Comparison of ENCODE assay signal across 8 cellular contexts in the genomic region with DNA sequence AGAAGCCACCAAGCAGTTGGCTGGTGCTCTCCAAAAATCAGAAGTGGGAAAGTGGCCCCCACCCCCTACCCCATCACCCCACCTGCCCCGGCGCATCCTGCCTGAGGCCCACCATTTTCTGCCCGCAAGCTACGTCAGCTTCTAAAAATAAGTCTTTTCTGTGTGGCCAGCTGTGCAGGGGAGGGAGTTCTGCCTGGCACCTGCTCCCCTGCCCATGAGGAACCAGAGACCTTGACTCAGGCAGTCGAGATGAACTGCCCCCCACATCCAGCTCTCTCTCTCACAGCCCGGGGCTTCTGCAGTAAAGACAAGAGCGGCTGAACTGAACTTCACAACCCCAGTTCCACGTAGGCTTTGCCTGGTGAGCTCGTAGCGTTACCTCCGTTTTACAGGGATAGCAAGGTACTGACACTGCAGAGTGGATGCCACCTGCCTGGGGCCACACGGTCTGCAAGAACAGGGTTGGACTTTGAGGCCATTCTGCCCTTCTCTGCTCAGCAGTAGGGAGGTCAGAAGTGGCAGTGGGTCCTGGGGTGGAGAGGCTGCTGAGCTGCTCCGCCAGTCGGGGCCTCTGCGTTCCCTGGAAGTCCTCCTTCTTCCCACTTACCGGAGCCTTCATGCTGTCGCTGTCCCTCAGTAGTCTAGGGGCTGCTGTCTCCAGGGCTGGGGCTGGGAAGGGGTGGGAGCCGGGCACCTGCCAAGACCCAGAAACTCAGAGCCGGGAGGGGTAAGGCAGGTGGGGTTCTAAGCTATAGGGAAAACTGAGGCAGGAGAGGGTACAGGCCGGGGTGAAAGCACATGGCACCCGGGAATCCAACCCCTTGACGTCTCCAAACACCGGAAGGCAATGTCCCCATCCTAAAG. TPM values are rescaled to one million over a fixed set of nuclear protein-coding genes. Genes with fewer than 3 reads are reported as not detected.
A peak's percentile ranks its signal among the peaks of the same experiment; 100 is the strongest.
DNase-seq lines count a peak whose midpoint lies in the region; ATAC-seq and TF ChIP-seq lines count a peak whose summit lies in the region.

No MANE protein-coding gene starts in this region.

- H3K9ac ChIP-seq in OCI-LY1 (ENCODE audit: low read length), result peak overlapping the region; percentile 96

- peak overlapping the region; percentile 76 to 91 (median 86) for H3K4me3 Mint-ChIP-seq in naive thymus-derived CD4-positive, alpha-beta T cell

- peak overlapping the region; percentile 95 for H3K4me2 ChIP-seq in OCI-LY1 (ENCODE audit: low read length)

- H3K4me3 ChIP-seq in OCI-LY1 (ENCODE audit: low read depth, low read length, poor library complexity, severe bottlenecking), result peak overlapping the region; percentile 95
- peak overlapping the region; percentile 54 to 92 (median 80) for H3K4me3 ChIP-seq in dorsolateral prefrontal cortex
- H3K4me3 ChIP-seq in naive thymus-derived CD4-positive, alpha-beta T cell (ENCODE audit: low read length), result peak overlapping the region; percentile 86

- peak; percentile 6 for ATAC-seq in naive thymus-derived CD4-positive, alpha-beta T cell
- no peak for ATAC-seq in GM21515 (IDR thresholded peaks at IDR 0.05; ENCODE audit: unreplicated experiment)

- H3K27ac ChIP-seq in OCI-LY1 (ENCODE audit: low read depth, low read length, poor library complexity, severe bottlenecking), result peak overlapping the region; percentile 93
- peak overlapping the region in 51 of 59 donors; percentile 17 to 87 (median 73) for H3K27ac ChIP-seq in dorsolateral prefrontal cortex
- H3K27ac ChIP-seq in naive thymus-derived CD4-positive, alpha-beta T cell (ENCODE audit: low read depth, low read length), result peak overlapping the region; percentile 81

- H3K4me1 Mint-ChIP-seq in naive thymus-derived CD4-positive, alpha-beta T cell, result peaks cover 23 to 64% (median 49%) of the 10 kb centered on the region in 7 donors

- H4K20me1 ChIP-seq in OCI-LY1 (ENCODE audit: insufficient read depth, low read length), result no peaks in the 10 kb centered on the region

- intact Hi-C loops in dorsolateral prefrontal cortex (cut with DNase I), result loop anchor here (5.0 to 10.0 kb wide), 4 partner anchors 39 to 301 kb away; partner anchors contain the start of genes AK1 (in 1 of the 2), CDK9 (in 1 of the 2), FPGS (in 1 of the 2) and STXBP1 (in 1 of the 2)
- intact Hi-C loops in naive thymus-derived CD4-positive, alpha-beta T cell (cut with micrococcal nuclease), result loop anchor here (1.0 to 5.0 kb wide), 7 partner anchors 14 to 691 kb away; partner anchors contain the start of genes STXBP1 (in 2 of the 2), FPGS (in 1 of the 2) and PIP5KL1 (in 1 of the 2)

- H3K27me3 ChIP-seq in OCI-LY1 (ENCODE audit: insufficient read depth, low read length), result no peaks in the 10 kb centered on the region
- H3K27me3 ChIP-seq in dorsolateral prefrontal cortex, result no peaks in the 10 kb centered on the region
- no peaks in the 10 kb centered on the region for H3K27me3 ChIP-seq in naive thymus-derived CD4-positive, alpha-beta T cell (ENCODE audit: control insufficient read depth in 2 of 2, insufficient read depth in 2 of 2, low read length in 2 of 2)

- DNase-seq in DMS 273 (lab: John Stamatoyannopoulos, UW; ENCODE audit: unreplicated experiment) (peak; percentile 84), DMS 273 treated with DMSO at 0.1 percent for 48 hours (lab: John Stamatoyannopoulos, UW) (no peak), dorsolateral prefrontal cortex (no peak), cerebellum (ENCODE audit: low spot score) (no peak), ureter (ENCODE audit: low spot score) (no peak)
- DNase-seq in naive thymus-derived CD4-positive, alpha-beta T cell, result peak in 7 of 9 donors; percentile 43 to 80 (median 52)

- POLR2A ChIA-PET in naive thymus-derived CD4-positive, alpha-beta T cell (lab: Charles Lee), result interaction anchor here (0.5 to 4.9 kb wide), 20 partner anchors 12 to 1921 kb away, joined by 3 to 81 read pairs (median 3); partner anchors contain the start of genes CDK9, PTRH1, ST6GALNAC6 and TTC16

- peaks cover 53% of the 10 kb centered on the region for H3K4me1 ChIP-seq in OCI-LY1 (ENCODE audit: insufficient read depth, low read length, severe bottlenecking)
- peaks cover 24 to 31% of the 10 kb centered on the region in 2 donors for H3K4me1 ChIP-seq in naive thymus-derived CD4-positive, alpha-beta T cell (ENCODE audit: control insufficient read depth in 2 of 2, insufficient read depth in 2 of 2, low read length in 2 of 2)

- H3K36me3 Mint-ChIP-seq in naive thymus-derived CD4-positive, alpha-beta T cell, result peaks cover 0 to 14% (median 2%) of the 10 kb centered on the region in 5 donors

- H3K27me3 Mint-ChIP-seq in naive thymus-derived CD4-positive, alpha-beta T cell, result no peaks in the 10 kb centered on the region

- no peaks in the 10 kb centered on the region for H3K79me2 ChIP-seq in OCI-LY1 (ENCODE audit: insufficient read depth, low read length)

- no peaks in the 10 kb centered on the region for H3K9me3 ChIP-seq in OCI-LY1 (ENCODE audit: low read length)
- no peaks in the 10 kb centered on the region for H3K9me3 ChIP-seq in naive thymus-derived CD4-positive, alpha-beta T cell (ENCODE audit: control insufficient read depth in 2 of 3, low read length in 3 of 3)

- no peaks in the 10 kb centered on the region for H3F3A ChIP-seq in OCI-LY1 (ENCODE audit: insufficient read depth, low read length)

- H3K36me3 ChIP-seq in OCI-LY1 (ENCODE audit: insufficient read depth, low read length), result peaks cover 28% of the 10 kb centered on the region
- peaks cover 0 to 31% (median 0%) of the 10 kb centered on the region in 3 experiments for H3K36me3 ChIP-seq in naive thymus-derived CD4-positive, alpha-beta T cell (ENCODE audit: control insufficient read depth in 2 of 3, insufficient read depth in 3 of 3, low read length in 3 of 3)

- no peaks in the 10 kb centered on the region for H3K9me2 ChIP-seq in OCI-LY1 (ENCODE audit: low read depth, low read length)

- CTCF ChIA-PET in naive thymus-derived CD4-positive, alpha-beta T cell (lab: Charles Lee), result interaction anchor here (0.6 to 2.5 kb wide), 8 partner anchors 10 to 326 kb away, joined by 3 to 12 read pairs (median 3); partner anchors contain the start of genes SH2D3C and TOR2A

- H2AFZ ChIP-seq in OCI-LY1 (ENCODE audit: low read length), result no peak overlapping the region

- H3K9me3 Mint-ChIP-seq in naive thymus-derived CD4-positive, alpha-beta T cell, result no peaks in the 10 kb centered on the region

- H3K27ac Mint-ChIP-seq in naive thymus-derived CD4-positive, alpha-beta T cell, result peak overlapping the region; percentile 69 to 95 (median 87)

- TF ChIP-seq CTCF in OCI-LY1 (IDR thresholded peaks at IDR 0.05; ENCODE audit: low read length), result no peak
- TF ChIP-seq CTCF in dorsolateral prefrontal cortex (IDR thresholded peaks at IDR 0.05 in 54 of 56, conservative IDR thresholded peaks at IDR 0.05 in 2 of 56; ENCODE audit: low read depth in 1 of 56, partially characterized antibody in 56 of 56), result no peak

RNA-seq across cellular contexts. Expression of gene ST6GALNAC4, which starts 0.8 kb away (rescaled TPM):
- total RNA-seq in dorsolateral prefrontal cortex (10 to 100 TPM; 13.2 to 58.0 (median 23.6) TPM), cerebellum (9.0 TPM), ureter (25.8 TPM)
- 10 to 100 TPM; 28.0 to 51.0 (median 36.1) TPM for total RNA-seq in naive thymus-derived CD4-positive, alpha-beta T cell
- polyA plus RNA-seq in naive thymus-derived CD4-positive, alpha-beta T cell, result 10 to 100 TPM; 20.0 to 21.7 TPM

RNA-seq across cellular contexts. Expression of gene PIP5KL1, which starts 14.5 kb away (rescaled TPM):
- total RNA-seq in dorsolateral prefrontal cortex (10 to 100 TPM in 5 of 120 experiments, 1 to 10 TPM in 115; 1.2 to 13.2 (median 5.0) TPM), cerebellum (3.5 TPM), ureter (3.3 TPM)
- total RNA-seq in naive thymus-derived CD4-positive, alpha-beta T cell, result 1 to 10 TPM; 1.4 to 2.9 (median 2.1) TPM
- under 1 TPM in 1 of 2 donors, not detected in 1; 0.17 TPM for polyA plus RNA-seq in naive thymus-derived CD4-positive, alpha-beta T cell

RNA-seq across cellular contexts. Expression of gene ST6GALNAC6, which starts 16.6 kb away (rescaled TPM):
- total RNA-seq in dorsolateral prefrontal cortex, result 100 to 1,000 TPM in 113 of 120 experiments, 10 to 100 TPM in 7; 52.7 to 225 (median 137) TPM
- 100 to 1,000 TPM in 3 of 5 experiments, 10 to 100 TPM in 2; 63.0 to 125 (median 107) TPM for total RNA-seq in naive thymus-derived CD4-positive, alpha-beta T cell
- 10 to 100 TPM; 28.3 to 34.5 TPM for polyA plus RNA-seq in naive thymus-derived CD4-positive, alpha-beta T cell
- total RNA-seq in cerebellum, result 18.8 TPM
- 48.9 TPM for total RNA-seq in ureter

RNA-seq across cellular contexts. Expression of gene DPM2, which starts 21.6 kb away (rescaled TPM):
- total RNA-seq in dorsolateral prefrontal cortex (10 to 100 TPM; 23.7 to 41.9 (median 31.9) TPM), cerebellum (11.0 TPM), ureter (41.1 TPM)
- total RNA-seq in naive thymus-derived CD4-positive, alpha-beta T cell, result 10 to 100 TPM; 29.1 to 84.4 (median 56.8) TPM
- 10 to 100 TPM; 29.3 to 39.5 TPM for polyA plus RNA-seq in naive thymus-derived CD4-positive, alpha-beta T cell

RNA-seq across cellular contexts. Expression of gene AK1, which starts 38.6 kb away (rescaled TPM):
- total RNA-seq in dorsolateral prefrontal cortex (100 to 1,000 TPM in 108 of 120 experiments, 10 to 100 TPM in 12; 58.9 to 165 (median 129) TPM), cerebellum (23.0 TPM), ureter (48.6 TPM)
- total RNA-seq in naive thymus-derived CD4-positive, alpha-beta T cell, result 10 to 100 TPM; 33.2 to 64.9 (median 51.6) TPM
- under 1 TPM; 0.09 to 0.21 TPM for polyA plus RNA-seq in naive thymus-derived CD4-positive, alpha-beta T cell

Comparison
In these comparisons a context has a peak if more than half of its experiments do, and no peak if none do; other contexts are left out.
1. DNase-seq: peak in DMS 273 (single experiment) and naive thymus-derived CD4-positive, alpha-beta T cell (7 of 9); none in DMS 273 treated with DMSO at 0.1 percent for 48 hours (single experiment), dorsolateral prefrontal cortex (0 of 10), cerebellum (single experiment) and ureter (single experiment).
2. Peak in every context shown above with its lines, with median percentiles within 50 percentile points of each other: H3K27ac ChIP-seq and H3K4me3 ChIP-seq.